ENCODE assay signal across 16 cellular contexts in the genomic region with DNA sequence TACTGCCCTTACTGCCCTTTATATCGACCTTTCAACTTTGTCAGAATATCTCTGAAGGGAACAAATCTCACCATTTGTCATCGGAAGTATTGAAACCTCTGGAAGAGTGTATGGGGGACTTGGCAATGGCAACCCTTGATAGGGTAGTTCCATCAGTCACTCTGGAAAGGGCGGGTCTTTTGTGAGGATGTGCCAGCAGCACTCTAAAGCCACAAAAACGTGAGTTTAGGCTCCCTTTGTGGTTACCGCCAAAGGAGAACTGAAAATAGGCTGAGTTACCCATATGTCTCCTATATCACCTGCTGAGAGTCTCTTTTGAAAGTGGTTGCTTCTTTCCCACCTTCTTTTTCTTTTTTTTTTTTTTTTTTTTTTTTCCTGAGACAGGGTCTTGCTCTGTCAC.
DNase-seq lines count a peak whose midpoint lies in the region; ATAC-seq and TF ChIP-seq lines count a peak whose summit lies in the region.
"Had no signal": no experiment of that assay in that cellular context is flagged by ENCODE, and none has a peak within 500 bp of the region (broad histone marks: within the 10 kb centered on the region; RNA-seq: fewer than 3 reads in every experiment).

No MANE protein-coding gene starts in this region.

- peak overlapping the region; percentile 82; the same call in 1 of the 2 replicates for H2AFZ ChIP-seq in OCI-LY7 (ENCODE audit: low read length)

- no peak for TF ChIP-seq POLR2A in esophagus muscularis mucosa (IDR thresholded peaks at IDR 0.05; ENCODE audit: low read depth)

- ATAC-seq in GM18873 (IDR thresholded peaks at IDR 0.05; ENCODE audit: low FRiP score, unreplicated experiment) (peak; percentile 68), GM21576 (IDR thresholded peaks at IDR 0.05; ENCODE audit: unreplicated experiment) (peak; percentile 92), HG03135 (IDR thresholded peaks at IDR 0.05; ENCODE audit: unreplicated experiment) (peak; percentile 72)
- ATAC-seq: heart left ventricle had no signal

- intact Hi-C loops in OCI-LY7 (cut with micrococcal nuclease; ENCODE audit: unreplicated experiment) (loop anchor here (1.0 kb wide), 1 partner anchor 348 kb away; no protein-coding TSS in a partner anchor), esophagus muscularis mucosa (cut with DNase I) (no loop called here)

- POLR2A ChIA-PET in OCI-LY7 (lab: Charles Lee), result interaction anchor here (0.7 kb wide), 1 partner anchor 458 kb away, joined by 3 read pairs; no protein-coding TSS in a partner anchor

- 83% methylated on average over 5 of the region's 5 CpGs for WGBS in esophagus muscularis mucosa

- no TSS peak for BruUV-seq in OCI-LY7 (replicated peaks; lab: Mats Ljungman, UMichigan)

- peak overlapping the region; percentile 32 for H3K27ac ChIP-seq in OCI-LY7 (ENCODE audit: low read depth, low read length, poor library complexity, severe bottlenecking)
- H3K27ac ChIP-seq in coronary artery, result no peak overlapping the region
- H3K27ac ChIP-seq in esophagus muscularis mucosa (replicated peaks in 1 of 4), result no peak overlapping the region
- H3K27ac ChIP-seq: heart left ventricle, neutrophil, vagina had no signal

- H3K4me3 ChIP-seq in OCI-LY7 (ENCODE audit: low read depth, low read length, poor library complexity, severe bottlenecking) (peak overlapping the region; percentile 22), coronary artery (no peak overlapping the region), esophagus muscularis mucosa (no peak overlapping the region)
- H3K4me3 ChIP-seq: heart left ventricle, lung, vagina had no signal

- H3K4me1 ChIP-seq in OCI-LY7 (ENCODE audit: insufficient read depth, low read length, poor library complexity, severe bottlenecking) (peaks cover 37% of the 10 kb centered on the region), esophagus muscularis mucosa (no peaks in the 10 kb centered on the region)
- H3K4me1 ChIP-seq: heart left ventricle, vagina had no signal

- H3K36me3 ChIP-seq in OCI-LY7 (ENCODE audit: insufficient read depth, low read length) (no peaks in the 10 kb centered on the region), esophagus muscularis mucosa (peaks cover 0 to 9% (median 0%) of the 10 kb centered on the region in 4 donors)
- H3K36me3 ChIP-seq: heart left ventricle, neutrophil, vagina had no signal

- CTCF ChIA-PET in OCI-LY7 (lab: Charles Lee; ENCODE audit: unreplicated experiment), result no interaction called here

- no peaks in the 10 kb centered on the region for H3K79me2 ChIP-seq in OCI-LY7 (ENCODE audit: insufficient read depth, low read depth, low read length)

- H4K20me1 ChIP-seq in OCI-LY7 (ENCODE audit: insufficient read depth, low read length), result no peaks in the 10 kb centered on the region

- TF ChIP-seq EP300 in esophagus muscularis mucosa (IDR thresholded peaks at IDR 0.05), result no peak

- H3K9me2 ChIP-seq in OCI-LY7 (ENCODE audit: insufficient read depth, low read length), result no peaks in the 10 kb centered on the region

- no peaks in the 10 kb centered on the region for H3K27me3 ChIP-seq in esophagus muscularis mucosa
- H3K27me3 ChIP-seq: vagina had no signal

- no peak for TF ChIP-seq CTCF in OCI-LY7 (conservative IDR thresholded peaks at IDR 0.05; ENCODE audit: low read length)
- no peak for TF ChIP-seq CTCF in coronary artery (IDR thresholded peaks at IDR 0.05)
- TF ChIP-seq CTCF in esophagus muscularis mucosa (IDR thresholded peaks at IDR 0.05), result no peak

- peak overlapping the region; percentile 51 for H3K4me2 ChIP-seq in OCI-LY7 (ENCODE audit: low read length)

- H3K9me3 ChIP-seq in OCI-LY7 (ENCODE audit: low read length) (no peaks in the 10 kb centered on the region), esophagus muscularis mucosa (no peaks in the 10 kb centered on the region)
- H3K9me3 ChIP-seq: heart left ventricle, neutrophil, vagina had no signal

- peak; percentile 86 for DNase-seq in OCI-LY7 (ENCODE audit: low spot score)
- DNase-seq in AG20443 (ENCODE audit: low spot score), result no peak
- DNase-seq in coronary artery (ENCODE audit: low spot score), result no peak
- DNase-seq in esophagus muscularis mucosa (ENCODE audit: extremely low spot score), result no peak
- DNase-seq in OCI-M2 (lab: John Stamatoyannopoulos, UW; ENCODE audit: unreplicated experiment), result no peak
- DNase-seq: activated CD4-positive, alpha-beta T cell treated with anti-CD3 and anti-CD28 coated beads for 1 hour; CD4-positive, alpha-beta T cell; heart left ventricle; NCI-H446 treated with DMSO at 0.1 percent for 48 hours; small intestine had no signal
